Comparison of ENCODE assay signal across 9 cellular contexts in the genomic region with DNA sequence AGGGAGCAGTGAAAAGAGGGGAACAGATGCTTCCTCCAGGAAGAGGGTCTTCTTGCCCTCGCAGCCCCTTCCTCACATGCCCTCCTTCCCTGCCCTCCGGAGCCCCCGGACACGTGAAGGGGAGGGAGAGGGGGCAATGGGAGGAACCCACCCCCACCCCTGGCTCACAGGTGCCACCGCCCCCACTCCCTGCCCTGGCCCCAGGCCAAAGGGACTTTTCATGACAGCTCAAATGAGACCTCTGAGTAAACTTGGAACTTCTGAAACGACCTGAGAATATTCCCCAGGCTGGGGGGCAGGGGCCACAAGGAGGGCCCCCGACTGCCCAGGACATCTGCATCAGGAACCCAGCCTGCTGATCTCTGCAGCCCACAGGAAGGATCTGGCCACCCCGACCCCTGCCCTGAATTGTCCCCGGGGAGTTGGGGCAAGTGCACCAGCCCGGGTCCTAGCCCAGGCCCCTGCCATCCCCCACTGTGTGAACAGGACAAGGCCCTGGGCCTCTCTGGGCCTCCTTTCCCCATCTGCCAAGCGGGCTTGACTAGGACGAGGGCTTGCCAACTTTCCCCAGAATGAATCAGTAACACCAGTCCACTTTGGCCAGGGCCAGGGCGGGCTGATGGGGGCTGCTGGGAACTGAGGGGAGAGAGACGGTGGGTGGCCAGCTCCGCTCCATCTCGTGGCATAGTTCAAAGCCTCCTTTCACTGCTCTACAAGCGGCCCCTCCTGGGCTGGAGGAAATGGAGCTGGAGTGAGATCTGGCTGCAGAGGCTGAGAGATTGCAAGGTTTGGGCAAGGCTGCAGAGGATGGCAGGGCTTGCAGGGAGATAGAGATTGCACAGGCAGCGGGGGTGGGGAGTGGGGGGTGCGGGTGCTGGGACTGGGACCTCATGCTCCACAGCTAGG. TPM values are rescaled to one million over a fixed set of nuclear protein-coding genes. Genes with fewer than 3 reads are reported as not detected.
DNase-seq lines count a peak whose midpoint lies in the region; ATAC-seq and TF ChIP-seq lines count a peak whose summit lies in the region.
"Had no signal": no experiment of that assay in that cellular context is flagged by ENCODE, and none has a peak within 500 bp of the region (broad histone marks: within the 10 kb centered on the region; RNA-seq: fewer than 3 reads in every experiment).

No MANE protein-coding gene starts in this region.

- H3K4me1 Mint-ChIP-seq in stimulated activated memory B cell treated with anti-CD40 and anti-IgM and Interleukin-4, amounts not matched to agents 10 μg/mL and 1 μg/mL and 100 μg/mL, for 72 hours, result peaks cover 79% of the 10 kb centered on the region

- H3K27me3 ChIP-seq in H7 (ENCODE audit: control insufficient read depth, insufficient read depth, low read length), result no peaks in the 10 kb centered on the region

- H3K27me3 Mint-ChIP-seq in stimulated activated memory B cell treated with anti-CD40 and anti-IgM and Interleukin-4, amounts not matched to agents 10 μg/mL and 1 μg/mL and 100 μg/mL, for 72 hours, result no peaks in the 10 kb centered on the region

- peaks cover 51% of the 10 kb centered on the region for H3K36me3 Mint-ChIP-seq in stimulated activated memory B cell treated with anti-CD40 and anti-IgM and Interleukin-4, amounts not matched to agents 10 μg/mL and 1 μg/mL and 100 μg/mL, for 72 hours

- peak; percentile 47 for ATAC-seq in stimulated activated memory B cell treated with anti-CD40 and anti-IgM and Interleukin-4, amounts not matched to agents 10 μg/mL and 1 μg/mL and 100 μg/mL, for 72 hours
- ATAC-seq in GM19455 (IDR thresholded peaks at IDR 0.05; ENCODE audit: unreplicated experiment) (no peak), GM19397 (IDR thresholded peaks at IDR 0.05; ENCODE audit: unreplicated experiment) (no peak)
- ATAC-seq: esophagus mucosa had no signal

- TF ChIP-seq CTCF in fibroblast of mammary gland (conservative IDR thresholded peaks at IDR 0.05; ENCODE audit: control insufficient read depth, insufficient read depth, low read depth, low read length), result no peak

- peak overlapping the region; percentile 69 for H3K4me3 Mint-ChIP-seq in stimulated activated memory B cell treated with anti-CD40 and anti-IgM and Interleukin-4, amounts not matched to agents 10 μg/mL and 1 μg/mL and 100 μg/mL, for 72 hours

- H3K27ac Mint-ChIP-seq in stimulated activated memory B cell treated with anti-CD40 and anti-IgM and Interleukin-4, amounts not matched to agents 10 μg/mL and 1 μg/mL and 100 μg/mL, for 72 hours, result peak overlapping the region; percentile 94

- H3K4me3 ChIP-seq in H7 (ENCODE audit: insufficient read depth, low read depth, low read length) (no peak overlapping the region), fibroblast of mammary gland (ENCODE audit: control insufficient read depth, low read depth, low read length) (no peak overlapping the region)

- peak; percentile 61 for DNase-seq in H7
- DNase-seq in activated CD8-positive, alpha-beta memory T cell treated with anti-CD3 and anti-CD28 coated beads for 4 hours (ENCODE audit: low read depth in 2 of 2), result peak; percentile 44 to 52
- peak; percentile 26 for DNase-seq in fibroblast of mammary gland (ENCODE audit: low read depth)
- DNase-seq in amniotic stem cell (lab: John Stamatoyannopoulos, UW), result no peak
- DNase-seq: NCI-H1930 had no signal

- no peaks in the 10 kb centered on the region for H3K9me3 Mint-ChIP-seq in stimulated activated memory B cell treated with anti-CD40 and anti-IgM and Interleukin-4, amounts not matched to agents 10 μg/mL and 1 μg/mL and 100 μg/mL, for 72 hours

- H3K36me3 ChIP-seq in H7 (replicated peaks; ENCODE audit: control insufficient read depth, insufficient read depth, low read length), result no peaks in the 10 kb centered on the region

RNA-seq across cellular contexts. Expression of a gene that starts 3.8 kb away (rescaled TPM):
- total RNA-seq in H7 (2014; rRNA removed; shearing (Covaris generic)), result 0.07 and 0.73 TPM in 2 replicates
